ENCODE assay signal across 1 cellular context in genomic region chr10:70232155-70232858, GRCh38.
TF ChIP-seq lines count a peak whose summit lies in the region.

No MANE protein-coding gene starts in this region.

TF ChIP-seq in K562, 482 proteins besides CTCF, POLR2A, EP300 and RAD21 (continued from another document and continues in another):
- TF ChIP-seq MGA (IDR thresholded peaks at IDR 0.05), result peak; percentile 19; the same call in 1 of the 2 replicates
- no peak for TF ChIP-seq RFX5 (IDR thresholded peaks at IDR 0.05; ENCODE audit: low read depth, low read length)
- no peak for TF ChIP-seq ZNF592 (IDR thresholded peaks at IDR 0.05)
- TF ChIP-seq ZMIZ1 (IDR thresholded peaks at IDR 0.05; ENCODE audit: low read depth in 2 of 2, low read length in 2 of 2), result peak in 1 of 2 experiments; percentile 62; a peak in 1 of 4 replicates
- TF ChIP-seq SAFB (IDR thresholded peaks at IDR 0.05; ENCODE audit: borderline replicate concordance, low read depth, low read length), result no peak
- peak; percentile 85 for TF ChIP-seq MYC (IDR thresholded peaks at IDR 0.05; ENCODE audit: low read depth, low read length)
- TF ChIP-seq MYC (CRISPR knock-in tag; IDR thresholded peaks at IDR 0.05; ENCODE audit: borderline replicate concordance, low read depth), result no peak
- no peak for TF ChIP-seq POLR2H (tag; IDR thresholded peaks at IDR 0.05; ENCODE audit: low read depth)
- TF ChIP-seq ATF2 (CRISPR knock-in tag; IDR thresholded peaks at IDR 0.05), result peak; percentile 74; the same call in 1 of the 2 replicates
- no peak for TF ChIP-seq E2F8 (IDR thresholded peaks at IDR 0.05; ENCODE audit: low read depth, partially characterized antibody)
- TF ChIP-seq ZKSCAN3 (CRISPR knock-in tag; IDR thresholded peaks at IDR 0.05), result no peak
- peak; percentile 84 for TF ChIP-seq GATA2 (CRISPR knock-in tag; IDR thresholded peaks at IDR 0.05)
- TF ChIP-seq ZBTB12 (CRISPR knock-in tag; IDR thresholded peaks at IDR 0.05), result peak; percentile 30; the same call in 1 of the 2 replicates
- peak; percentile 18; the same call in 1 of the 2 replicates for TF ChIP-seq ZNF740 (CRISPR knock-in tag; IDR thresholded peaks at IDR 0.05)
- TF ChIP-seq ZNF740 (tag; IDR thresholded peaks at IDR 0.05), result no peak
- TF ChIP-seq ZBTB34 (CRISPR knock-in tag; IDR thresholded peaks at IDR 0.05), result no peak
